Comparison of ENCODE assay signal across 33 cellular contexts in genomic region chr9:38212016-38212415, GRCh38.
"Had no signal": no experiment of that assay in that cellular context is flagged by ENCODE, and none has a peak within 500 bp of the region (broad histone marks: within the 10 kb centered on the region; RNA-seq: fewer than 3 reads in every experiment).

No MANE protein-coding gene starts in this region.

- H3K27ac ChIP-seq: coronary artery, esophagus muscularis mucosa, foreskin keratinocyte, gastroesophageal sphincter, heart right ventricle, ovary, psoas muscle, skin epidermis, thoracic aorta, tibial nerve, uterus had no signal

- ATAC-seq: foreskin keratinocyte; gastroesophageal sphincter; heart right ventricle; left lobe of liver; naive thymus-derived CD8-positive, alpha-beta T cell; psoas muscle; right cardiac atrium; stimulated activated naive B cell treated with anti-CD40 and anti-IgM and Interleukin-4, amounts not matched to agents 10 μg/mL and 1 μg/mL and 100 μg/mL, for 72 hours had no signal

- H3K27ac Mint-ChIP-seq: immature natural killer cell; memory B cell; mesothelial cell of epicardium; nephron progenitor cell; stimulated activated naive B cell treated with anti-CD40 and anti-IgM and Interleukin-4, amounts not matched to agents 10 μg/mL and 1 μg/mL and 100 μg/mL, for 72 hours; stimulated activated naive CD8-positive, alpha-beta T cell treated with anti-CD3 and anti-CD28 coated beads, Interleukin-15, Interleukin-2, amounts not matched to agents 100 ng/mL and 50 ng/mL, for 24 hours had no signal

- H3K4me1 Mint-ChIP-seq: central memory CD8-positive, alpha-beta T cell; memory B cell; stimulated activated naive B cell treated with anti-CD40 and anti-IgM and Interleukin-4, amounts not matched to agents 10 μg/mL and 1 μg/mL and 100 μg/mL, for 72 hours had no signal

- FAIRE-seq: endothelial cell of umbilical vein had no signal

- H3K9me3 ChIP-seq: ovary, psoas muscle, thoracic aorta, uterus had no signal

- H3K27me3 ChIP-seq: esophagus muscularis mucosa, ovary, uterus had no signal

- H3K4me3 Mint-ChIP-seq: central memory CD8-positive, alpha-beta T cell; immature natural killer cell; memory B cell; mesothelial cell of epicardium; naive thymus-derived CD8-positive, alpha-beta T cell; nephron progenitor cell; stimulated activated naive B cell treated with anti-CD40 and anti-IgM and Interleukin-4, amounts not matched to agents 10 μg/mL and 1 μg/mL and 100 μg/mL, for 72 hours; stimulated activated naive CD8-positive, alpha-beta T cell treated with anti-CD3 and anti-CD28 coated beads, Interleukin-15, Interleukin-2, amounts not matched to agents 100 ng/mL and 50 ng/mL, for 24 hours had no signal

- H3K36me3 ChIP-seq: esophagus muscularis mucosa, gastroesophageal sphincter, heart right ventricle, ovary, thoracic aorta, tibial nerve, uterus had no signal

- H3K9me3 Mint-ChIP-seq: central memory CD8-positive, alpha-beta T cell; immature natural killer cell; memory B cell; stimulated activated naive CD8-positive, alpha-beta T cell treated with anti-CD3 and anti-CD28 coated beads, Interleukin-15, Interleukin-2, amounts not matched to agents 100 ng/mL and 50 ng/mL, for 24 hours had no signal

- H3K36me3 Mint-ChIP-seq: memory B cell; naive thymus-derived CD8-positive, alpha-beta T cell; stimulated activated naive B cell treated with anti-CD40 and anti-IgM and Interleukin-4, amounts not matched to agents 10 μg/mL and 1 μg/mL and 100 μg/mL, for 72 hours had no signal

- H3K4me1 ChIP-seq: esophagus muscularis mucosa, gastroesophageal sphincter, heart right ventricle, psoas muscle, tibial nerve, uterus had no signal

- H3K4me3 ChIP-seq: coronary artery, esophagus muscularis mucosa, gastroesophageal sphincter, heart right ventricle, lung, ovary, psoas muscle, skin epidermis, thoracic aorta, tibial nerve, uterus had no signal

- DNase-seq: dermis blood vessel endothelial cell; effector memory CD4-positive, alpha-beta T cell; foreskin keratinocyte; glutamatergic neuron; heart right ventricle; hypothalamus; immature natural killer cell; islet precursor cell; kidney glomerular epithelial cell; naive thymus-derived CD8-positive, alpha-beta T cell; nephron progenitor cell; occipital lobe; ovary; posterior cingulate gyrus; psoas muscle; right cardiac atrium; stimulated activated CD4-positive, alpha-beta T cell treated with anti-CD3 and anti-CD28 coated beads, Interleukin-15, amount 100 ng/mL, for 24 hours; stimulated activated CD4-positive, alpha-beta T cell treated with anti-CD3 and anti-CD28 coated beads, Interleukin-2, amount 100 ng/mL, for 48 hours; stimulated activated naive B cell treated with anti-CD40 and anti-IgM and Interleukin-4, amounts not matched to agents 10 μg/mL and 1 μg/mL and 100 μg/mL, for 72 hours; uterus had no signal
